ENCODE assay signal across 13 cellular contexts in the genomic region with DNA sequence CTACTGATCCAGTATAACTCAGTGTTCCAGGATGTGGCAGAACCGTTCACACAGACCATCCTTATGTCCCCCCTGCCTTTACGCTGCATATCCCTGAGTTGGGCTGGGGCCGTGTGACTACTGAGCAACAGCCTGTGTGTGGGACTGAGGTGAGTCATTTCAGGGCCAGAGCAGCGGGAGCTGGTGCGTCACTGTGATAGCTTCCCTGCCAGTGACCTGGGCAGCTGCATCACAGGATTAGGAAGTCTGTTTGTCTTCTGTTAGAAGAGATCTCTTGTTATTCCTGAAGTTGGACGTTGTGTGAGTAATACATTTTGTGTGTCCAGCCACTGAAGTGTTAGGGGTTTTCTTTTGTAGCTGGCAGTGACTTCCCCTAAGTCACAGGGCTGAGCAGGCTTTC. TPM values are rescaled to one million over a fixed set of nuclear protein-coding genes. Genes with fewer than 3 reads are reported as not detected.
DNase-seq lines count a peak whose midpoint lies in the region; ATAC-seq and TF ChIP-seq lines count a peak whose summit lies in the region.
"Had no signal": no experiment of that assay in that cellular context is flagged by ENCODE, and none has a peak within 500 bp of the region (broad histone marks: within the 10 kb centered on the region; RNA-seq: fewer than 3 reads in every experiment).

No MANE protein-coding gene starts in this region.

- no peak for ATAC-seq in GM18517 (IDR thresholded peaks at IDR 0.05; ENCODE audit: unreplicated experiment)
- ATAC-seq: pancreas had no signal

- peak overlapping the region in 23 of 59 donors; percentile 3 to 78 (median 38) for H3K27ac ChIP-seq in dorsolateral prefrontal cortex
- H3K27ac ChIP-seq: pancreas, tibial artery had no signal

- H3K27me3 ChIP-seq in dorsolateral prefrontal cortex, result no peaks in the 10 kb centered on the region
- H3K27me3 ChIP-seq: pancreas, tibial artery had no signal

- intact Hi-C loops in dorsolateral prefrontal cortex (cut with DNase I), result no loop called here

- TF ChIP-seq POLR2A in erythroblast (IDR thresholded peaks at IDR 0.05; ENCODE audit: low read length), result no peak

- H3K4me3 ChIP-seq in dorsolateral prefrontal cortex, result no peak overlapping the region
- H3K4me3 ChIP-seq: pancreas, tibial artery had no signal

- no peak for TF ChIP-seq CTCF in dorsolateral prefrontal cortex (IDR thresholded peaks at IDR 0.05 in 54 of 56, conservative IDR thresholded peaks at IDR 0.05 in 2 of 56; ENCODE audit: low read depth in 1 of 56, partially characterized antibody in 56 of 56)

- DNase-seq in ELR (ENCODE audit: low read depth), result peak; percentile 96
- DNase-seq in RPMI7951 (ENCODE audit: low read depth), result peak; percentile 87
- peak; percentile 36 to 61 for DNase-seq in erythroblast (lab: John Stamatoyannopoulos, UW)
- DNase-seq in pulmonary artery endothelial cell (ENCODE audit: low read depth, low spot score), result peak; percentile 60
- no peak for DNase-seq in activated CD4-positive, alpha-beta T cell treated with anti-CD3 and anti-CD28 coated beads for 4 hours
- DNase-seq in D341Med (ENCODE audit: low spot score), result no peak
- no peak for DNase-seq in dorsolateral prefrontal cortex
- DNase-seq: activated naive CD4-positive, alpha-beta T cell treated with anti-CD3 and anti-CD28 coated beads, Interleukin-2, amount 50 U/mL, for 16 hours; GDM1; NCI-H524; pancreas; tibial artery had no signal

RNA-seq across cellular contexts. Expression of a gene that starts 35.6 kb away (rescaled TPM):
- 0.72 and 0.98 TPM in 2 replicates for total RNA-seq in RPMI7951 (2014; rRNA removed; shearing (Covaris generic))
- total RNA-seq in pulmonary artery endothelial cell, result 0.18 and 0.20 TPM in 2 replicates
- 100 to 1,000 TPM; 236 to 675 (median 361) TPM for total RNA-seq in dorsolateral prefrontal cortex

RNA-seq across cellular contexts. Expression of a gene that starts 45.4 kb away (rescaled TPM):
- 3.1 and 3.7 TPM in 2 replicates for total RNA-seq in RPMI7951 (2014; rRNA removed; shearing (Covaris generic))
- total RNA-seq in pulmonary artery endothelial cell (3.2 and 5.2 TPM in 2 replicates), dorsolateral prefrontal cortex (10 to 100 TPM in 5 of 120 experiments, 1 to 10 TPM in 115; 4.0 to 11.0 (median 7.0) TPM)

Comparison
In these comparisons a context has a peak if more than half of its experiments do, and no peak if none do; other contexts are left out.
1. DNase-seq: peak in ELR (single experiment), RPMI7951 (single experiment), erythroblast (2 of 2) and pulmonary artery endothelial cell (single experiment); none in activated CD4-positive, alpha-beta T cell treated with anti-CD3 and anti-CD28 coated beads for 4 hours (0 of 2), D341Med (single experiment) and dorsolateral prefrontal cortex (0 of 10).
2. RNA of a gene that starts 35.6 kb away (total RNA-seq): 236 to 675 TPM in dorsolateral prefrontal cortex; 0.72 to 0.98 TPM in RPMI7951 and 0.18 to 0.20 TPM in pulmonary artery endothelial cell; every median in the first group is over 100 times any median in the second.